ENCODE assay signal across 8 cellular contexts in the genomic region with DNA sequence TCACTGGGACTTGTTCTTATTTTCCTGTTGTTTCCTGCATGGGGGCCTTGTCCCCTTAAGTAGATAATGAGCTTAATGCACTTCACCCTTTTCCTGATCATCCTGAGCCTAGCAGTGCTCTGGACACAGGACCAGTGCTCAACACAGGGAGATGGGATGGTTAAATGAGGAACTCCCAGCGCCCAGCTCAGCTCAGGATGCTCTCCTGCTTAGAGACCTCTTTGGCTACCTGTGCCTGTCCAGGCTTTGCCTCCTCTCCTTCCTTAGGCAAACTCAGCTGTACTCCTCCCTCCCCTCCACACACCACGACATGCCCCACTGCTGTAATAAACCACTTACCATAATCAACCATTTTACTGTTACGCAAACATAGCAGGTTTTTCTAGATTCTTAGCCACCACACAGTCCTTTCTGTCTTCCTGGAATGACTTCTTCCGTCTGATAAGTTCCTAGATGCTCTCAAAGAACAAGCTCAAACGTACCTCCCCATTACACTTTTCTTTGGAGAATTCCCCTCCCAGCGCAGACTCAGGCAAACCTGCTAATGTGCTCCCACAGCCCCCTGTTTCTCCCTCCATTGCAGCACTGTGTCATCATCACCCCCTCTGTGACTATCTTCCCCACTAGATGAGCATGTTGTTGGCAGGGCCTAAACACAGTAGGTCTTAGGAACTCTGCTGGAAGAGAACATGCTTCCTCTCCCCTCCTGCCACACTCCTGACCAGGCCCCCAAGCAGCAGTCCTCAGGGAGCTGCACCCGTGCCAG.
DNase-seq lines count a peak whose midpoint lies in the region; ATAC-seq, FAIRE-seq and TF ChIP-seq lines count a peak whose summit lies in the region.

No MANE protein-coding gene starts in this region.

- H3K9ac ChIP-seq in BLaER1 (peak overlapping the region; percentile 54), SK-N-SH (peak overlapping the region; percentile 62)

- FAIRE-seq in H54 (lab: Jason Lieb, UNC) = no peak

- POLR2A ChIA-PET in SK-N-SH (lab: Yijun Ruan, JAX) = no interaction called here

- H3K9me3 ChIP-seq in BLaER1 (no peaks in the 10 kb centered on the region), SK-N-SH (no peaks in the 10 kb centered on the region), ovary (no peaks in the 10 kb centered on the region), uterus (no peaks in the 10 kb centered on the region)

- H3K36me3 ChIP-seq in BLaER1 = no peaks in the 10 kb centered on the region
- H3K36me3 ChIP-seq in SK-N-SH (replicated peaks in 1 of 2; ENCODE audit: control insufficient read depth in 1 of 2, insufficient read depth in 2 of 2, low read length in 1 of 2) = peaks cover 31 to 75% of the 10 kb centered on the region in 2 experiments
- no peaks in the 10 kb centered on the region for H3K36me3 ChIP-seq in ovary
- H3K36me3 ChIP-seq in uterus = no peaks in the 10 kb centered on the region

- H3K4me3 ChIP-seq in BLaER1 = peak overlapping the region; percentile 23; the same call in 1 of the 2 replicates
- H3K4me3 ChIP-seq in SK-N-SH (ENCODE audit: low read depth in 2 of 2, low read length in 1 of 2) = no peak overlapping the region
- H3K4me3 ChIP-seq in ovary = no peak overlapping the region
- no peak overlapping the region for H3K4me3 ChIP-seq in uterus

- no peaks in the 10 kb centered on the region for H3K9me3 Mint-ChIP-seq in immature natural killer cell

- no peak for TF ChIP-seq CTCF in SK-N-SH (IDR thresholded peaks at IDR 0.05)
- TF ChIP-seq CTCF in ovary (IDR thresholded peaks at IDR 0.05) = no peak
- TF ChIP-seq CTCF in uterus (IDR thresholded peaks at IDR 0.05) = no peak

- H4K20me1 ChIP-seq in BLaER1 = no peaks in the 10 kb centered on the region
- H4K20me1 ChIP-seq in SK-N-SH (ENCODE audit: insufficient read depth) = no peaks in the 10 kb centered on the region

- H3K4me1 Mint-ChIP-seq in immature natural killer cell = peaks cover 56% of the 10 kb centered on the region in 2 donors

- peaks cover 24 to 33% (median 32%) of the 10 kb centered on the region in 3 donors for H3K27me3 Mint-ChIP-seq in immature natural killer cell (ENCODE audit: low read depth in 3 of 3)

- TF ChIP-seq EP300 in SK-N-SH (IDR thresholded peaks at IDR 0.05; ENCODE audit: borderline replicate concordance in 1 of 2, low read depth in 1 of 2, low read length in 1 of 2) = no peak
- TF ChIP-seq EP300 in ovary (IDR thresholded peaks at IDR 0.05) = no peak

- H3K4me3 Mint-ChIP-seq in immature natural killer cell = peak overlapping the region; percentile 80 to 86 (median 86)

- H2AFZ ChIP-seq in SK-N-SH (ENCODE audit: low read depth) = no peak overlapping the region

- DNase-seq in SK-N-SH (no peak), immature natural killer cell (peak; percentile 55 to 65 (median 61)), ovary (no peak), uterus (no peak), H54 (ENCODE audit: insufficient read length, low spot score) (no peak)

- peaks cover 33% of the 10 kb centered on the region; the same call in 1 of the 2 replicates for H3K79me2 ChIP-seq in SK-N-SH (ENCODE audit: insufficient read depth)

- no peak for TF ChIP-seq POLR2A in ovary (IDR thresholded peaks at IDR 0.05)
- no peak for TF ChIP-seq POLR2A in uterus (IDR thresholded peaks at IDR 0.05)
- no peak for TF ChIP-seq POLR2A in H54 (IDR thresholded peaks at IDR 0.05; ENCODE audit: low read depth, low read length)

- CTCF ChIA-PET in SK-N-SH (lab: Yijun Ruan, JAX) = interaction anchor here (1.1 to 5.4 kb wide), 3 partner anchors 11 to 176 kb away, joined by 4 to 48 read pairs (median 4); no protein-coding TSS in a partner anchor

- H3K27ac ChIP-seq in BLaER1 (peak overlapping the region; percentile 67), SK-N-SH (ENCODE audit: low read depth in 2 of 2, low read length in 1 of 2) (peak overlapping the region; percentile 53 to 85; a peak in 3 of 4 replicates), ovary (no peak overlapping the region), uterus (no peak overlapping the region)

- peaks cover 18 to 49% (median 27%) of the 10 kb centered on the region in 3 donors for H3K36me3 Mint-ChIP-seq in immature natural killer cell

- H3K27me3 ChIP-seq in BLaER1 = no peaks in the 10 kb centered on the region
- no peaks in the 10 kb centered on the region for H3K27me3 ChIP-seq in SK-N-SH (ENCODE audit: insufficient read depth)
- no peaks in the 10 kb centered on the region for H3K27me3 ChIP-seq in ovary
- no peaks in the 10 kb centered on the region for H3K27me3 ChIP-seq in uterus

- no peak for TF ChIP-seq RAD21 in SK-N-SH (IDR thresholded peaks at IDR 0.05; ENCODE audit: low read length)

- H3K27ac Mint-ChIP-seq in immature natural killer cell = peak overlapping the region; percentile 95 to 100 (median 99)

- peak; percentile 27 for ATAC-seq in GM19438 (IDR thresholded peaks at IDR 0.05; ENCODE audit: low read depth, unreplicated experiment)
- ATAC-seq in HG02840 (IDR thresholded peaks at IDR 0.05; ENCODE audit: low FRiP score, unreplicated experiment) = no peak

- H3K9me2 ChIP-seq in SK-N-SH = no peaks in the 10 kb centered on the region

- H3K4me2 ChIP-seq in BLaER1 (peak overlapping the region; percentile 93), SK-N-SH (0 out of 2 replicates have a peak overlapping the region, but pooled peaks have one; percentile 7)

- peaks cover 41% of the 10 kb centered on the region for H3F3A ChIP-seq in SK-N-SH (replicated peaks; ENCODE audit: insufficient read depth)

- intact Hi-C loops in ovary (cut with DNase I) = loop anchor here in 1 of 4 donors (10.0 kb wide), 1 partner anchor 109 kb away; a partner anchor contains a TSS
- intact Hi-C loops in uterus (cut with DNase I; ENCODE audit: low total_unique reads) = no loop called here

- 88% methylated on average over 6 of the region's 7 CpGs for WGBS in SK-N-SH (ENCODE audit: low lambda C conversion rate)
- 82 to 89% (median 84%) methylated on average over 7 of the region's 7 CpGs for WGBS in ovary, 3 donors

- H3K4me1 ChIP-seq in BLaER1 = peaks cover 67% of the 10 kb centered on the region
- peaks cover 0 to 12% of the 10 kb centered on the region in 2 experiments; a peak in 2 of 4 replicates for H3K4me1 ChIP-seq in SK-N-SH (ENCODE audit: control insufficient read depth in 1 of 2, insufficient read depth in 2 of 2, low read depth in 1 of 2, low read length in 1 of 2)
- H3K4me1 ChIP-seq in ovary (ENCODE audit: insufficient read depth) = peaks cover 16% of the 10 kb centered on the region
- H3K4me1 ChIP-seq in uterus = peaks cover 3 to 20% of the 10 kb centered on the region in 2 donors

TF ChIP-seq in SK-N-SH, 30 proteins besides CTCF, POLR2A, EP300 and RAD21 (continues in another document):
- TF ChIP-seq SMC3 (IDR thresholded peaks at IDR 0.05; ENCODE audit: low read depth, low read length) (no peak), NFIC (IDR thresholded peaks at IDR 0.05; ENCODE audit: borderline replicate concordance) (no peak), GABPA (IDR thresholded peaks at IDR 0.05; ENCODE audit: low read depth) (no peak), JUND (IDR thresholded peaks at IDR 0.05) (no peak), MXI1 (IDR thresholded peaks at IDR 0.05; ENCODE audit: low read depth, low read length) (no peak), NRF1 (IDR thresholded peaks at IDR 0.05; ENCODE audit: low read depth, low read length) (no peak), YY1 (IDR thresholded peaks at IDR 0.05; ENCODE audit: low read depth) (no peak), RFX5 (IDR thresholded peaks at IDR 0.05; ENCODE audit: low read length) (no peak), ELF1 (IDR thresholded peaks at IDR 0.05) (no peak), EZH2phosphoT487 (IDR thresholded peaks at IDR 0.05; ENCODE audit: borderline replicate concordance, low read depth) (no peak)
- TF ChIP-seq, protein P1, sequence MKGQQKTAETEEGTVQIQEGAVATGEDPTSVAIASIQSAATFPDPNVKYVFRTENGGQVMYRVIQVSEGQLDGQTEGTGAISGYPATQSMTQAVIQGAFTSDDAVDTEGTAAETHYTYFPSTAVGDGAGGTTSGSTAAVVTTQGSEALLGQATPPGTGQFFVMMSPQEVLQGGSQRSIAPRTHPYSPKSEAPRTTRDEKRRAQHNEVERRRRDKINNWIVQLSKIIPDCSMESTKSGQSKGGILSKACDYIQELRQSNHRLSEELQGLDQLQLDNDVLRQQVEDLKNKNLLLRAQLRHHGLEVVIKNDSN (IDR thresholded peaks at IDR 0.05; ENCODE audit: borderline replicate concordance, low read depth) = no peak
- TF ChIP-seq, protein P2, sequence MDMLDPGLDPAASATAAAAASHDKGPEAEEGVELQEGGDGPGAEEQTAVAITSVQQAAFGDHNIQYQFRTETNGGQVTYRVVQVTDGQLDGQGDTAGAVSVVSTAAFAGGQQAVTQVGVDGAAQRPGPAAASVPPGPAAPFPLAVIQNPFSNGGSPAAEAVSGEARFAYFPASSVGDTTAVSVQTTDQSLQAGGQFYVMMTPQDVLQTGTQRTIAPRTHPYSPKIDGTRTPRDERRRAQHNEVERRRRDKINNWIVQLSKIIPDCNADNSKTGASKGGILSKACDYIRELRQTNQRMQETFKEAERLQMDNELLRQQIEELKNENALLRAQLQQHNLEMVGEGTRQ (IDR thresholded peaks at IDR 0.05; ENCODE audit: borderline replicate concordance, low read depth, low read length) = no peak
- TF ChIP-seq, protein P3, sequence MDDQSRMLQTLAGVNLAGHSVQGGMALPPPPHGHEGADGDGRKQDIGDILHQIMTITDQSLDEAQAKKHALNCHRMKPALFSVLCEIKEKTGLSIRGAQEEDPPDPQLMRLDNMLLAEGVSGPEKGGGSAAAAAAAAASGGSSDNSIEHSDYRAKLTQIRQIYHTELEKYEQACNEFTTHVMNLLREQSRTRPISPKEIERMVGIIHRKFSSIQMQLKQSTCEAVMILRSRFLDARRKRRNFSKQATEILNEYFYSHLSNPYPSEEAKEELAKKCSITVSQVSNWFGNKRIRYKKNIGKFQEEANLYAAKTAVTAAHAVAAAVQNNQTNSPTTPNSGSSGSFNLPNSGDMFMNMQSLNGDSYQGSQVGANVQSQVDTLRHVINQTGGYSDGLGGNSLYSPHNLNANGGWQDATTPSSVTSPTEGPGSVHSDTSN (IDR thresholded peaks at IDR 0.05) = no peak

Comparison
In these comparisons a context has a peak if more than half of its experiments do, and no peak if none do; other contexts are left out.
1. H3K27ac ChIP-seq: peak in BLaER1 (single experiment) and SK-N-SH (2 of 2); none in ovary (0 of 2) and uterus (0 of 2).
2. DNase-seq: peak in immature natural killer cell (3 of 3); none in SK-N-SH (single experiment), ovary (0 of 5), uterus (0 of 2) and H54 (single experiment).